Comparison of ENCODE assay signal across 26 cellular contexts in the genomic region with DNA sequence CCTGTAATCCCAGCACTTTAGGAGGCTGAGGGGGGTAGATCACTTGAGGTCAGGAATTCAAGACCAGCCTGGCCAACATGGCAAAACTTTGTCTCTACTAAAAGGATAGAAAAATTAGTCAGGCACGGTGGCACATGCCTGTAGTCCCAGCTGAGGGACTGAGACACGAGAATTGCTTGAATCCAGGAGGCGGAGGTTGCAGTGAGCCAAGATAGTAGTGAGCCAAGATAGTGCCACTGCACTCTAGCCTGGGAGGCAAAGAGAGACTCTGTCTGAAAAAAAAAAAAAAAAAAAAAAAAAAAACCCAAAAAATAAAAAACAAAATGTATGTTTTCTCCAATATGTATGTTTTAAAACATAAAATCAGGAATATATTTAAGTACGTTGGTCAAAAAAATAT.
"Had no signal": no experiment of that assay in that cellular context is flagged by ENCODE, and none has a peak within 500 bp of the region (broad histone marks: within the 10 kb centered on the region; RNA-seq: fewer than 3 reads in every experiment).

No MANE protein-coding gene starts in this region.

- H3K4me1 ChIP-seq: esophagus squamous epithelium, gastroesophageal sphincter had no signal

- H3K4me3 ChIP-seq: esophagus squamous epithelium, gastroesophageal sphincter, heart right ventricle had no signal

- H3K27me3 Mint-ChIP-seq: activated CD8-positive, alpha-beta T cell treated with anti-CD3 and anti-CD28 coated beads for 36 hours; activated naive CD8-positive, alpha-beta T cell; central memory CD8-positive, alpha-beta T cell; effector memory CD8-positive, alpha-beta T cell had no signal

- H3K9me3 Mint-ChIP-seq: activated CD8-positive, alpha-beta T cell treated with anti-CD3 and anti-CD28 coated beads for 36 hours; central memory CD8-positive, alpha-beta T cell; effector memory CD8-positive, alpha-beta T cell had no signal

- ATAC-seq: activated CD8-positive, alpha-beta T cell treated with anti-CD3 and anti-CD28 coated beads for 36 hours; effector memory CD8-positive, alpha-beta T cell; gastroesophageal sphincter had no signal

- H3K27ac ChIP-seq: brain microvascular endothelial cell, esophagus squamous epithelium, gastroesophageal sphincter had no signal

- DNase-seq: activated CD4-positive, alpha-beta T cell treated with anti-CD3 and anti-CD28 coated beads for 4 hours; activated CD4-positive, alpha-beta T cell treated with anti-CD3 and anti-CD28 coated beads, Interleukin-2, amount 50 U/mL, for 1 hour; activated CD4-positive, alpha-beta T cell treated with anti-CD3 and anti-CD28 coated beads, Interleukin-2, amount 50 U/mL, for 48 hours; activated CD4-positive, CD25-positive, alpha-beta regulatory T cell; activated CD4-positive, CD25-positive, alpha-beta regulatory T cell treated with anti-CD3 and anti-CD28 coated beads, Interleukin-2, amount 50 U/mL, for 72 hours; activated CD8-positive, alpha-beta memory T cell treated with anti-CD3 and anti-CD28 coated beads for 24 hours; activated CD8-positive, alpha-beta T cell treated with anti-CD3 and anti-CD28 coated beads for 36 hours; activated gamma-delta T cell; activated naive CD4-positive, alpha-beta T cell treated with anti-CD3 and anti-CD28 coated beads, Interleukin-2, amount 50 U/mL, for 16 hours; activated naive CD4-positive, alpha-beta T cell treated with Interleukin-2 at 50 U/mL for 16 hours; activated T-cell treated with anti-CD3 and anti-CD28 coated beads, Interleukin-2, amount 50 U/mL, for 48 hours; amniotic stem cell; anterior cingulate cortex; brain microvascular endothelial cell; cortex of kidney; dermis blood vessel endothelial cell; effector CD4-positive, alpha-beta T cell; effector memory CD8-positive, alpha-beta T cell; erythroblast; esophagus squamous epithelium; foreskin melanocyte; heart right ventricle; T-helper 2 cell had no signal

- H3K9me3 ChIP-seq: esophagus squamous epithelium, gastroesophageal sphincter, heart right ventricle had no signal

- H3K27me3 ChIP-seq: brain microvascular endothelial cell, esophagus squamous epithelium, gastroesophageal sphincter, heart right ventricle had no signal

- H3K4me3 Mint-ChIP-seq: activated CD8-positive, alpha-beta T cell treated with anti-CD3 and anti-CD28 coated beads for 36 hours; activated naive CD8-positive, alpha-beta T cell; central memory CD8-positive, alpha-beta T cell; effector memory CD8-positive, alpha-beta T cell had no signal

- H3K27ac Mint-ChIP-seq: activated CD8-positive, alpha-beta T cell treated with anti-CD3 and anti-CD28 coated beads for 36 hours; activated naive CD8-positive, alpha-beta T cell; effector memory CD8-positive, alpha-beta T cell had no signal
